8 cellular contexts compared by ENCODE assay signal in the genomic region with DNA sequence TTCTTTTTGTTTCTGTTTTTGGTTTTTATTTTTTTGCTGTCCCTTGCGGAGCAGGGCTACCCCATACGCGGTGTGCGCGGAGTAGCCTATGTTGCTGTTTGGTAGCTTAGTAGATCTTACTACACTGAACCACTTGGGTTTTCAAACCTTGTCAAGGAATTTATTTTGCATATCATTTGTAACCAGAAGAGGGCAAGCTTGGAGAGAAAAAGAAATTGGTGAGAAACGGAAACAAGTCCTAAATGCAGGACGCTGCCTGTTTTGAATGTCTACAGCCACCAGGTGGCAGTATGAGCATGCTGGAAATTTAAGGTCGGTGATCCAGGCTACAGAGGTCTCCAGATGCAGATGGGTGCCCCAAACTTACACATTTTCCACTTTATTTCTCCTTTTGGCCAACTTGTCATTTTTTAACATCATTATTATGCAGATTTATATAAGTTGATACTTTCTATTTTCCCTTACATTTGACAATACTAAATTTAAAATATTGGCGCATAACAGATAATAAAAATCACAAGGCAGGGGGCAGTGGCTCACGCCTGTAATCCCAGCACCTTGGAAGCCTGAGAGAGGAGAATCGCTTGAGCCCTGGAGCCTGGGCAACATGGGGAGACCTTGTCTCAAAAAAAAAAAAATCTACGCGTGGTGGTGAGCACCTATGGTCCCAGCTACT. TPM values are rescaled to one million over a fixed set of nuclear protein-coding genes. Genes with fewer than 3 reads are reported as not detected.
DNase-seq lines count a peak whose midpoint lies in the region; ATAC-seq and TF ChIP-seq lines count a peak whose summit lies in the region.

No MANE protein-coding gene starts in this region.

- H3K27me3 Mint-ChIP-seq in nephron progenitor cell (ENCODE audit: low read depth, poor library complexity), result peaks cover 12% of the 10 kb centered on the region
- no peaks in the 10 kb centered on the region for H3K27me3 Mint-ChIP-seq in stimulated activated naive CD8-positive, alpha-beta T cell treated with anti-CD3 and anti-CD28 coated beads, Interleukin-15, amount 100 ng/mL, for 72 hours

- H3K27ac ChIP-seq in PC-3 (ENCODE audit: low read length), result no peak overlapping the region
- H3K27ac ChIP-seq in esophagus muscularis mucosa (replicated peaks in 1 of 4), result no peak overlapping the region

- H3K4me1 Mint-ChIP-seq in nephron progenitor cell, result no peaks in the 10 kb centered on the region
- H3K4me1 Mint-ChIP-seq in stimulated activated naive CD8-positive, alpha-beta T cell treated with anti-CD3 and anti-CD28 coated beads, Interleukin-15, amount 100 ng/mL, for 72 hours, result no peaks in the 10 kb centered on the region

- no peaks in the 10 kb centered on the region for H3F3A ChIP-seq in PC-3 (ENCODE audit: low read length, unreplicated experiment)

- peak overlapping the region; percentile 62 for H3K4me2 ChIP-seq in PC-3 (ENCODE audit: low read length)

- H3K4me1 ChIP-seq in PC-3 (ENCODE audit: insufficient read depth, low read length), result no peaks in the 10 kb centered on the region
- peaks cover 0 to 4% (median 0%) of the 10 kb centered on the region in 4 donors for H3K4me1 ChIP-seq in esophagus muscularis mucosa

- no peaks in the 10 kb centered on the region for H3K36me3 Mint-ChIP-seq in nephron progenitor cell (ENCODE audit: low read depth)

- H4K20me1 ChIP-seq in PC-3 (ENCODE audit: low read length), result no peaks in the 10 kb centered on the region

- H3K27ac Mint-ChIP-seq in nephron progenitor cell, result no peak overlapping the region
- no peak overlapping the region for H3K27ac Mint-ChIP-seq in stimulated activated naive CD8-positive, alpha-beta T cell treated with anti-CD3 and anti-CD28 coated beads, Interleukin-15, amount 100 ng/mL, for 72 hours

- WGBS in esophagus muscularis mucosa, result 40% methylated on average over 13 of the region's 13 CpGs

- H3K9me2 ChIP-seq in PC-3 (replicated peaks; ENCODE audit: low read length), result no peaks in the 10 kb centered on the region

- ATAC-seq in GM21529 (IDR thresholded peaks at IDR 0.05; ENCODE audit: unreplicated experiment), result peak; percentile 63
- ATAC-seq in PC-3, result peak; percentile 81
- ATAC-seq in stimulated activated naive CD8-positive, alpha-beta T cell treated with anti-CD3 and anti-CD28 coated beads, Interleukin-15, amount 100 ng/mL, for 72 hours, result peak; percentile 81

- no peaks in the 10 kb centered on the region for H3K79me2 ChIP-seq in PC-3 (ENCODE audit: low read length)

- TF ChIP-seq CTCF in PC-3 (conservative IDR thresholded peaks at IDR 0.05; ENCODE audit: low read depth, low read length) (peak; percentile 92), esophagus muscularis mucosa (IDR thresholded peaks at IDR 0.05) (peak; percentile 92 to 97 (median 95)), nephron progenitor cell (IDR thresholded peaks at IDR 0.05) (peak; percentile 96)

- H3K27me3 ChIP-seq in PC-3 (ENCODE audit: low read length) (no peaks in the 10 kb centered on the region), esophagus muscularis mucosa (peaks cover 0 to 7% (median 0%) of the 10 kb centered on the region in 4 donors)

- DNase-seq in DMS 273 treated with DMSO at 0.1 percent for 48 hours (lab: John Stamatoyannopoulos, UW) (peak; percentile 90), KG1 (lab: John Stamatoyannopoulos, UW) (peak; percentile 84), PC-3 (peak; percentile 94), activated T-cell treated with anti-CD3 and anti-CD28 coated beads for 4 hours (peak; percentile 72), esophagus muscularis mucosa (ENCODE audit: extremely low spot score) (peak; percentile 92), nephron progenitor cell (peak; percentile 73)
- DNase-seq in stimulated activated naive CD8-positive, alpha-beta T cell treated with anti-CD3 and anti-CD28 coated beads, Interleukin-15, amount 100 ng/mL, for 72 hours, result peak; percentile 70 to 80

- H3K9ac ChIP-seq in PC-3 (ENCODE audit: low read length), result no peak overlapping the region

- no peak for TF ChIP-seq EP300 in esophagus muscularis mucosa (IDR thresholded peaks at IDR 0.05)

- CTCF ChIA-PET in PC-3 (lab: Charles Lee), result interaction anchor here (0.5 to 2.2 kb wide), 16 partner anchors 16 to 1713 kb away, joined by 3 to 20 read pairs (median 4); partner anchors contain the start of gene FAM221A

- BruUV-seq in PC-3 (replicated peaks; lab: Mats Ljungman, UMichigan), result no TSS peak

- no peaks in the 10 kb centered on the region for H3K9me3 Mint-ChIP-seq in nephron progenitor cell
- H3K9me3 Mint-ChIP-seq in stimulated activated naive CD8-positive, alpha-beta T cell treated with anti-CD3 and anti-CD28 coated beads, Interleukin-15, amount 100 ng/mL, for 72 hours, result no peaks in the 10 kb centered on the region

- H2AFZ ChIP-seq in PC-3 (ENCODE audit: low read length), result no peak overlapping the region

- H3K4me3 ChIP-seq in PC-3 (ENCODE audit: low read length) (no peak overlapping the region), esophagus muscularis mucosa (no peak overlapping the region)

- POLR2A ChIA-PET in PC-3 (lab: Charles Lee; ENCODE audit: unreplicated experiment), result interaction anchor here (0.5 to 0.6 kb wide), 2 partner anchors 166 to 189 kb away, joined by 3 read pairs; no protein-coding TSS in a partner anchor

- H3K4me3 Mint-ChIP-seq in nephron progenitor cell, result no peak overlapping the region
- peak overlapping the region in 1 of 2 donors; percentile 39 for H3K4me3 Mint-ChIP-seq in stimulated activated naive CD8-positive, alpha-beta T cell treated with anti-CD3 and anti-CD28 coated beads, Interleukin-15, amount 100 ng/mL, for 72 hours

- intact Hi-C loops in PC-3 (cut with micrococcal nuclease) (loop anchor here (1.0 kb wide), 1 partner anchor 165 kb away; no protein-coding TSS in a partner anchor), esophagus muscularis mucosa (cut with DNase I) (no loop called here)

- no peaks in the 10 kb centered on the region for H3K9me3 ChIP-seq in PC-3 (ENCODE audit: low read length)
- H3K9me3 ChIP-seq in esophagus muscularis mucosa, result no peaks in the 10 kb centered on the region

- no peak for TF ChIP-seq POLR2A in esophagus muscularis mucosa (IDR thresholded peaks at IDR 0.05; ENCODE audit: low read depth)

- H3K36me3 ChIP-seq in PC-3 (ENCODE audit: low read depth, low read length) (no peaks in the 10 kb centered on the region), esophagus muscularis mucosa (no peaks in the 10 kb centered on the region)

RNA-seq across cellular contexts. Expression of gene TRA2A, which starts 15.3 kb away (rescaled TPM):
- total RNA-seq in PC-3 (2014; rRNA removed) (27.6 and 28.3 TPM in 2 replicates), esophagus muscularis mucosa (10 to 100 TPM; 16.7 to 35.3 (median 28.7) TPM)

RNA-seq across cellular contexts. Expression of gene CCDC126, which starts 50.1 kb away (rescaled TPM):
- total RNA-seq in PC-3 (2014; rRNA removed) (3.2 and 5.6 TPM in 2 replicates), esophagus muscularis mucosa (10 to 100 TPM; 14.6 to 21.2 (median 16.4) TPM)
